8 cellular contexts compared by ENCODE assay signal in the genomic region with DNA sequence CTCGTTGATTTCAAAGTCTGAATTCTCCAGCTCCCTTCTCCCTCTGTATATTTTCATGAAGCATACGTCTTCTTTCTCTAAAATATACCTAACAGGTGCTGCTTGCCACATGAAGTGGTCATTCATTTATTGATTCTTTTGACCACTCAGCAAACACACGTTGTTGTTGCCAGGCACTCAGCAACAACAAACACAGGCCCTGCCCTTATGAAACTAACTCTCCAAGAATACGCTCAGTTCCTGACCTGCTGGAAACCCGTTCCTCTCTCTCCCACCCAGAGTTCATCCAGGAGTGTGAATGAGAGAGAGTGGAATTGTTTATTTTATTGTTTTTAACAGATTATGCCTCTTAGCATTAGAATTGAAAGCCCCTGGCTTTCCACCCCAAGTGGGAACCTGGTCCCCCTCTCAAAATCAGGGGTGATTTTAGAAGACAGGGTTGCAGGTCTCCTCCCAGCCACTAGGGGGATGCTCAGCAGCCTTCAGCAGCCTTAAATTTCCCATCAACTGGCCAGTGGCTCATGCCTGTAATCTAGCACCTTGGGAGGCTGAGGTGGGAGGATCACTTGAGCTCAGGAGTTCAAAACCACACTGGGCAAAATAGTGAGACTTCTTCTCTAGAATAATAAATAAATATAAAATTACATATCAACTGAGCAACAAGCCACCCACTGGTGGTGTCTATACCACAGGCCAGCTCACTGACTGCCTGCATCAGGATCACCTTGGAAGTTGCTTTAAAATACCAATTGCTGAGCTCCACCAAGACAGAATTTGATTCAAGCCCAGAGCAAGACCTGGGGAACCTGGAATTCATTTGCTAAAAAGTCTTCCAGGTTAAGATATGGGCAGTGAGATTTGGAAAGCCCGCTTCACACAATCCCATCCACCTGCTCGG.
DNase-seq lines count a peak whose midpoint lies in the region; ATAC-seq and TF ChIP-seq lines count a peak whose summit lies in the region.

No MANE protein-coding gene starts in this region.

- H3K9me3 ChIP-seq in GM23248 (ENCODE audit: low read depth) (no peaks in the 10 kb centered on the region), Panc1 (ENCODE audit: control insufficient read depth, insufficient read depth, low read depth, low read length) (no peaks in the 10 kb centered on the region), upper lobe of right lung (no peaks in the 10 kb centered on the region)

- H3K36me3 ChIP-seq in GM23248 (ENCODE audit: low read depth) (no peaks in the 10 kb centered on the region), Panc1 (ENCODE audit: control insufficient read depth, insufficient read depth, low read length) (no peaks in the 10 kb centered on the region), upper lobe of right lung (no peaks in the 10 kb centered on the region)

- in situ Hi-C loops in GM23248 (cut with MboI) = no loop called here
- in situ Hi-C loops in Panc1 (cut with HindIII; ENCODE audit: low pct_unique_long_range_greater_than_20kb, low sequenced_read_pairs) = no loop called here

- H2AFZ ChIP-seq in GM23248 = no peak overlapping the region

- no peaks in the 10 kb centered on the region for H3K9me2 ChIP-seq in GM23248 (ENCODE audit: insufficient read depth)

- H3K4me3 ChIP-seq in GM23248 (no peak overlapping the region), Panc1 (ENCODE audit: low read depth in 2 of 2, low read length in 2 of 2) (no peak overlapping the region), fibroblast of villous mesenchyme (ENCODE audit: low read depth, low read length) (no peak overlapping the region), upper lobe of right lung (no peak overlapping the region)

- H3K4me2 ChIP-seq in GM23248 (ENCODE audit: unreplicated experiment) = no peak overlapping the region

- H3K27ac ChIP-seq in GM23248 = no peak overlapping the region
- H3K27ac ChIP-seq in Panc1 (ENCODE audit: low read length) = no peak overlapping the region
- H3K27ac ChIP-seq in upper lobe of right lung = no peak overlapping the region

- H3K4me1 ChIP-seq in GM23248 (ENCODE audit: insufficient read depth) (no peaks in the 10 kb centered on the region), Panc1 (ENCODE audit: control insufficient read depth, insufficient read depth, low read length) (no peaks in the 10 kb centered on the region), upper lobe of right lung (no peaks in the 10 kb centered on the region)

- TF ChIP-seq CTCF in Panc1 (IDR thresholded peaks at IDR 0.05) (peak; percentile 91), fibroblast of villous mesenchyme (IDR thresholded peaks at IDR 0.05; ENCODE audit: insufficient read depth, low read depth, low read length) (peak; percentile 42), upper lobe of right lung (IDR thresholded peaks at IDR 0.05) (peak; percentile 75)

- 34 to 41% methylated on average over 7 of the region's 7 CpGs for WGBS in GM23248 (ENCODE audit: low coverage in 1 of 2, low lambda C conversion rate in 2 of 2, missing lambda C conversion rate in 2 of 2), 2 experiments

- no peaks in the 10 kb centered on the region for H3K79me2 ChIP-seq in GM23248 (ENCODE audit: insufficient read depth)

- H3K9ac ChIP-seq in GM23248 = no peak overlapping the region

- DNase-seq in COLO668 (lab: John Stamatoyannopoulos, UW; ENCODE audit: unreplicated experiment) = peak; percentile 35
- DNase-seq in GM23248 = peak; percentile 28
- peak; percentile 2 for DNase-seq in Panc1 (ENCODE audit: low read depth, low spot score)
- DNase-seq in fibroblast of villous mesenchyme (ENCODE audit: low read depth) = no peak
- DNase-seq in upper lobe of right lung = no peak
- no peak for DNase-seq in activated gamma-delta T cell treated with Interleukin-2 at 50 U/mL for 16 hours
- no peak for DNase-seq in cerebellar cortex (ENCODE audit: low spot score)

- H3K27me3 ChIP-seq in GM23248 (replicated peaks; ENCODE audit: insufficient read depth) = no peaks in the 10 kb centered on the region
- peaks cover 22% of the 10 kb centered on the region for H3K27me3 ChIP-seq in Panc1 (ENCODE audit: control insufficient read depth, insufficient read depth, low read length)
- H3K27me3 ChIP-seq in upper lobe of right lung = peaks cover 47% of the 10 kb centered on the region

- BruUV-seq in Panc1 (replicated peaks; lab: Mats Ljungman, UMichigan) = no TSS peak

- no peaks in the 10 kb centered on the region for H4K20me1 ChIP-seq in GM23248 (ENCODE audit: insufficient read depth)

- ATAC-seq in Panc1 (peak; percentile 71), upper lobe of right lung (peak; percentile 65), HG02884 (IDR thresholded peaks at IDR 0.05; ENCODE audit: unreplicated experiment) (no peak)

- POLR2A ChIA-PET in Panc1 (lab: Charles Lee) = interaction anchor here (0.6 kb wide), 2 partner anchors 16 to 45 kb away, joined by 3 read pairs; no protein-coding TSS in a partner anchor

- intact Hi-C loops in Panc1 (cut with micrococcal nuclease; ENCODE audit: unreplicated experiment) = loop anchor here (10.0 kb wide), 1 partner anchor 275 kb away; no protein-coding TSS in a partner anchor
- intact Hi-C loops in upper lobe of right lung (cut with DNase I) = no loop called here

- CTCF ChIA-PET in Panc1 (lab: Charles Lee) = interaction anchor here (1.1 to 1.3 kb wide), 2 partner anchors 274 to 282 kb away, joined by 3 read pairs; no protein-coding TSS in a partner anchor

- H3F3A ChIP-seq in GM23248 (ENCODE audit: insufficient read depth) = no peaks in the 10 kb centered on the region

Comparison
In these comparisons a context has a peak if more than half of its experiments do, and no peak if none do; other contexts are left out.
1. DNase-seq: peak in COLO668 (single experiment), GM23248 (single experiment) and Panc1 (single experiment); none in fibroblast of villous mesenchyme (single experiment), upper lobe of right lung (single experiment), activated gamma-delta T cell treated with Interleukin-2 at 50 U/mL for 16 hours (single experiment) and cerebellar cortex (single experiment).
2. Peak in every context shown above with its lines, with median percentiles within 50 percentile points of each other: CTCF ChIP-seq.